ENCODE assay signal across 23 cellular contexts in the genomic region with DNA sequence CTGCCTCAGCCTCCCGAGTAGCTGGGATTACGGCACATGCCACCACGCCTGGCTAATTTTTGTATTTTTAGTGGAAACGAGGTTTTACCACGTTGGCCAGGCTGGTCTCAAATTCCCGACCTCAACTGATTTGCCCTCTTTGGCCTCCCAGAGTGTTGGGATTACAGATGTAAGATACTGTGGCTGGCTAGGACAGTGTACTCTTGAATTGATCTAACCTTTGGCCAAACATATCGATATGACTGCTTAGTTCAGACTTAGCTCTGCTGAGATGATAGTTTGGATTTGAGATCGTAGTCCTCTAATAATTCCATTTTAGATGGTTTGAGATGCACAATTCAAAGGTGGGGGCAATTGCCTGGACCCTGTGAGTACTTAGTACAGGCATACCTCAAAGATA.
"Had no signal": no experiment of that assay in that cellular context is flagged by ENCODE, and none has a peak within 500 bp of the region (broad histone marks: within the 10 kb centered on the region; RNA-seq: fewer than 3 reads in every experiment).

No MANE protein-coding gene starts in this region.

- H3K27ac ChIP-seq: coronary artery, dorsolateral prefrontal cortex, esophagus muscularis mucosa, foreskin keratinocyte, heart right ventricle, left ventricle myocardium inferior, lower lobe of right lung had no signal

- H3K27ac Mint-ChIP-seq: mesothelial cell of epicardium, naive B cell had no signal

- DNase-seq: dermis blood vessel endothelial cell; dorsolateral prefrontal cortex; effector CD4-positive, alpha-beta T cell; effector memory CD4-positive, alpha-beta T cell; foreskin keratinocyte; glutamatergic neuron; head of caudate nucleus; heart right ventricle; hippocampal formation; left cardiac atrium; left ventricle myocardium inferior; lower lobe of right lung; mesenchymal stem cell; mucosa of descending colon; naive B cell had no signal

- H3K9me3 ChIP-seq: esophagus muscularis mucosa, heart right ventricle, left ventricle myocardium inferior, lower lobe of right lung, mucosa of descending colon had no signal

- ATAC-seq: foreskin keratinocyte, heart right ventricle, left cardiac atrium, lower lobe of right lung, mucosa of descending colon had no signal

- H3K27me3 Mint-ChIP-seq: naive B cell had no signal

- H3K4me1 Mint-ChIP-seq: mesothelial cell of epicardium had no signal

- H3K4me1 ChIP-seq: foreskin keratinocyte, heart right ventricle, lower lobe of right lung had no signal

- H3K4me3 ChIP-seq: coronary artery, dorsolateral prefrontal cortex, esophagus muscularis mucosa, heart right ventricle, left ventricle myocardium inferior, lower lobe of right lung, mucosa of descending colon had no signal

- H3K9me3 Mint-ChIP-seq: naive B cell had no signal

- FAIRE-seq: colon, endothelial cell of umbilical vein, frontal cortex, islet of Langerhans, keratinocyte had no signal

- H3K4me3 Mint-ChIP-seq: mesothelial cell of epicardium, naive B cell had no signal

- H3K27me3 ChIP-seq: dorsolateral prefrontal cortex, esophagus muscularis mucosa, foreskin keratinocyte, heart right ventricle had no signal
